ENCODE assay signal across 9 cellular contexts in genomic region chr11:68905421-68906360, GRCh38. TPM values are rescaled to one million over a fixed set of nuclear protein-coding genes. Genes with fewer than 3 reads are reported as not detected.
A peak's percentile ranks its signal among the peaks of the same experiment; 100 is the strongest.
DNase-seq lines count a peak whose midpoint lies in the region; ATAC-seq, FAIRE-seq and TF ChIP-seq lines count a peak whose summit lies in the region.
"Had no signal": no experiment of that assay in that cellular context is flagged by ENCODE, and none has a peak within 500 bp of the region (broad histone marks: within the 10 kb centered on the region; RNA-seq: fewer than 3 reads in every experiment).

No MANE protein-coding gene starts in this region.

- H3K9me3 ChIP-seq in kidney (ENCODE audit: control insufficient read depth in 1 of 2, low read length in 2 of 2): no peaks in the 10 kb centered on the region
- H3K9me3 ChIP-seq in thoracic aorta: no peaks in the 10 kb centered on the region
- H3K9me3 ChIP-seq: SJSA1 had no signal

- no peak for ATAC-seq in thoracic aorta (ENCODE audit: insufficient number of reproducible peaks, low FRiP score, low read depth)
- ATAC-seq in HG03457 (IDR thresholded peaks at IDR 0.05; ENCODE audit: unreplicated experiment): no peak
- ATAC-seq in HG03039 (IDR thresholded peaks at IDR 0.05; ENCODE audit: unreplicated experiment): no peak

- no peak for FAIRE-seq in kidney (lab: Jason Lieb, UNC)

- CTCF ChIA-PET in activated naive CD4-positive, alpha-beta T cell treated with anti-CD3 and anti-CD28 coated beads, Interleukin-2, amount 10 ng/mL, durations not matched to agents 7 days and 5 days (lab: Charles Lee): no interaction called here
- CTCF ChIA-PET in activated CD4-positive, alpha-beta memory T cell treated with anti-CD3 and anti-CD28 coated beads, Interleukin-2, amount 10 ng/mL, durations not matched to agents 7 days and 5 days (lab: Charles Lee): no interaction called here

- no peaks in the 10 kb centered on the region for H3K9me3 Mint-ChIP-seq in activated naive CD4-positive, alpha-beta T cell treated with anti-CD3 and anti-CD28 coated beads, Interleukin-2, amount 10 ng/mL, durations not matched to agents 7 days and 5 days
- no peaks in the 10 kb centered on the region for H3K9me3 Mint-ChIP-seq in activated CD4-positive, alpha-beta memory T cell treated with anti-CD3 and anti-CD28 coated beads, Interleukin-2, amount 10 ng/mL, durations not matched to agents 7 days and 5 days

- POLR2A ChIA-PET in activated CD4-positive, alpha-beta memory T cell treated with anti-CD3 and anti-CD28 coated beads, Interleukin-2, amount 10 ng/mL, durations not matched to agents 7 days and 5 days (lab: Charles Lee): no interaction called here

- no peak overlapping the region for H3K27ac ChIP-seq in kidney (ENCODE audit: low read depth in 2 of 2, low read length in 2 of 2)
- no peak overlapping the region for H3K27ac ChIP-seq in thoracic aorta
- H3K27ac ChIP-seq: SJSA1 had no signal

- H3K9ac ChIP-seq in kidney (ENCODE audit: low read length in 2 of 2): no peak overlapping the region

- TF ChIP-seq CTCF in kidney (IDR thresholded peaks at IDR 0.05; ENCODE audit: borderline replicate concordance, extremely low read depth, insufficient read depth) (no peak), thoracic aorta (IDR thresholded peaks at IDR 0.05) (no peak)

- intact Hi-C loops in kidney (cut with DNase I): no loop called here

- no peak for DNase-seq in activated naive CD4-positive, alpha-beta T cell treated with anti-CD3 and anti-CD28 coated beads, Interleukin-2, amount 10 ng/mL, durations not matched to agents 7 days and 5 days
- DNase-seq in activated naive CD4-positive, alpha-beta T cell treated with anti-CD3 and anti-CD28 coated beads, Interleukin-2, amount 50 U/mL, for 16 hours: no peak
- DNase-seq in activated CD4-positive, alpha-beta memory T cell treated with anti-CD3 and anti-CD28 coated beads, Interleukin-2, amount 10 ng/mL, durations not matched to agents 7 days and 5 days: no peak
- DNase-seq in kidney (peak; percentile 44), thoracic aorta (ENCODE audit: low spot score) (no peak), NCI-H524 (lab: John Stamatoyannopoulos, UW) (no peak)

- no peaks in the 10 kb centered on the region for H3K27me3 Mint-ChIP-seq in activated naive CD4-positive, alpha-beta T cell treated with anti-CD3 and anti-CD28 coated beads, Interleukin-2, amount 10 ng/mL, durations not matched to agents 7 days and 5 days
- no peaks in the 10 kb centered on the region for H3K27me3 Mint-ChIP-seq in activated CD4-positive, alpha-beta memory T cell treated with anti-CD3 and anti-CD28 coated beads, Interleukin-2, amount 10 ng/mL, durations not matched to agents 7 days and 5 days

- H3K4me1 ChIP-seq in kidney (ENCODE audit: control insufficient read depth in 1 of 2, insufficient read depth in 1 of 2, low read depth in 1 of 2, low read length in 2 of 2) (peaks cover 14 to 15% of the 10 kb centered on the region in 2 donors), thoracic aorta (ENCODE audit: control insufficient read depth in 1 of 2, low read depth in 2 of 2) (peaks cover 21 to 27% of the 10 kb centered on the region in 2 donors)

- peaks cover 21% of the 10 kb centered on the region for H3K36me3 Mint-ChIP-seq in activated naive CD4-positive, alpha-beta T cell treated with anti-CD3 and anti-CD28 coated beads, Interleukin-2, amount 10 ng/mL, durations not matched to agents 7 days and 5 days
- peaks cover 18% of the 10 kb centered on the region for H3K36me3 Mint-ChIP-seq in activated CD4-positive, alpha-beta memory T cell treated with anti-CD3 and anti-CD28 coated beads, Interleukin-2, amount 10 ng/mL, durations not matched to agents 7 days and 5 days (ENCODE audit: low read depth)

- H3K27ac Mint-ChIP-seq in activated naive CD4-positive, alpha-beta T cell treated with anti-CD3 and anti-CD28 coated beads, Interleukin-2, amount 10 ng/mL, durations not matched to agents 7 days and 5 days: no peak overlapping the region
- no peak overlapping the region for H3K27ac Mint-ChIP-seq in activated CD4-positive, alpha-beta memory T cell treated with anti-CD3 and anti-CD28 coated beads, Interleukin-2, amount 10 ng/mL, durations not matched to agents 7 days and 5 days

- H3K27me3 ChIP-seq in thoracic aorta (replicated peaks; ENCODE audit: insufficient read depth): no peaks in the 10 kb centered on the region
- H3K27me3 ChIP-seq: SJSA1 had no signal

- H3K4me3 Mint-ChIP-seq in activated naive CD4-positive, alpha-beta T cell treated with anti-CD3 and anti-CD28 coated beads, Interleukin-2, amount 10 ng/mL, durations not matched to agents 7 days and 5 days: peak overlapping the region; percentile 96
- H3K4me3 Mint-ChIP-seq in activated CD4-positive, alpha-beta memory T cell treated with anti-CD3 and anti-CD28 coated beads, Interleukin-2, amount 10 ng/mL, durations not matched to agents 7 days and 5 days: peak overlapping the region; percentile 99

- peaks cover 44% of the 10 kb centered on the region for H3K4me1 Mint-ChIP-seq in activated naive CD4-positive, alpha-beta T cell treated with anti-CD3 and anti-CD28 coated beads, Interleukin-2, amount 10 ng/mL, durations not matched to agents 7 days and 5 days
- H3K4me1 Mint-ChIP-seq in activated CD4-positive, alpha-beta memory T cell treated with anti-CD3 and anti-CD28 coated beads, Interleukin-2, amount 10 ng/mL, durations not matched to agents 7 days and 5 days: peaks cover 42% of the 10 kb centered on the region

- H3K36me3 ChIP-seq in kidney (ENCODE audit: control insufficient read depth in 1 of 2, insufficient read depth in 2 of 2, low read length in 2 of 2) (peaks cover 10 to 21% of the 10 kb centered on the region in 2 donors), thoracic aorta (peaks cover 15% of the 10 kb centered on the region)

- H3K4me3 ChIP-seq in kidney (ENCODE audit: low read length in 2 of 2): peak overlapping the region in 1 of 2 donors; percentile 100
- peak overlapping the region; percentile 74 for H3K4me3 ChIP-seq in thoracic aorta

RNA-seq across cellular contexts. Expression of gene IGHMBP2, which starts 2.0 kb away (rescaled TPM):
- 10 to 100 TPM; 24.1 to 24.9 TPM for total RNA-seq in activated CD4-positive, alpha-beta memory T cell treated with anti-CD3 and anti-CD28 coated beads, Interleukin-2, amount 10 ng/mL, durations not matched to agents 7 days and 5 days
- total RNA-seq in kidney (19.6 TPM), thoracic aorta (10 to 100 TPM; 24.7 to 40.8 TPM)
- polyA plus RNA-seq in kidney (ENCODE audit: insufficient read depth, low read depth, low replicate concordance): 8.8 TPM

RNA-seq across cellular contexts. Expression of gene MRPL21, which starts 2.1 kb away (rescaled TPM):
- total RNA-seq in activated CD4-positive, alpha-beta memory T cell treated with anti-CD3 and anti-CD28 coated beads, Interleukin-2, amount 10 ng/mL, durations not matched to agents 7 days and 5 days: 10 to 100 TPM; 47.6 to 53.4 TPM
- 45.0 TPM for total RNA-seq in kidney
- 147 TPM for polyA plus RNA-seq in kidney (ENCODE audit: insufficient read depth, low read depth, low replicate concordance)
- 10 to 100 TPM; 11.0 to 16.7 TPM for total RNA-seq in thoracic aorta
